8 cellular contexts compared by ENCODE assay signal in genomic region chr1:248858096-248858890, GRCh38. TPM values are rescaled to one million over a fixed set of nuclear protein-coding genes. Genes with fewer than 3 reads are reported as not detected.
DNase-seq lines count a peak whose midpoint lies in the region; ATAC-seq, FAIRE-seq and TF ChIP-seq lines count a peak whose summit lies in the region.

No MANE protein-coding gene starts in this region.

- peaks cover 0 to 7% (median 0%) of the 10 kb centered on the region in 3 donors for H3K36me3 Mint-ChIP-seq in CD8-positive, alpha-beta memory T cell
- H3K36me3 Mint-ChIP-seq in activated CD4-positive, alpha-beta memory T cell treated with anti-CD3 and anti-CD28 coated beads for 36 hours: peaks cover 22% of the 10 kb centered on the region
- H3K36me3 Mint-ChIP-seq in natural killer cell: no peaks in the 10 kb centered on the region

- DNase-seq in CD8-positive, alpha-beta memory T cell: no peak
- peak; percentile 37 for DNase-seq in NCI-H2171 treated with DMSO at 0.1 percent for 48 hours (lab: John Stamatoyannopoulos, UW)
- DNase-seq in activated CD4-positive, alpha-beta memory T cell treated with anti-CD3 and anti-CD28 coated beads for 36 hours: peak; percentile 59
- peak; percentile 54 for DNase-seq in fibroblast of mammary gland (ENCODE audit: low read depth)
- DNase-seq in natural killer cell: peak; percentile 36
- DNase-seq in urothelium cell line (ENCODE audit: low spot score): peak; percentile 58

- intact Hi-C loops in activated CD4-positive, alpha-beta memory T cell treated with anti-CD3 and anti-CD28 coated beads for 36 hours (cut with micrococcal nuclease): loop anchor here (1.0 kb wide), 2 partner anchors 20 to 48 kb away; partner anchors contain the start of genes PGBD2 and ZNF672
- intact Hi-C loops in natural killer cell (cut with micrococcal nuclease): loop anchor here (1.0 kb wide), 2 partner anchors 20 to 32 kb away; partner anchors contain the start of gene ZNF672

- no peaks in the 10 kb centered on the region for H3K27me3 ChIP-seq in CD8-positive, alpha-beta memory T cell (ENCODE audit: insufficient read depth, low read length, poor library complexity, severe bottlenecking)

- TF ChIP-seq CTCF in fibroblast of mammary gland (conservative IDR thresholded peaks at IDR 0.05; ENCODE audit: control insufficient read depth, insufficient read depth, low read depth, low read length) (peak; percentile 21), natural killer cell (IDR thresholded peaks at IDR 0.05) (peak; percentile 25)

- H3K27me3 Mint-ChIP-seq in CD8-positive, alpha-beta memory T cell: no peaks in the 10 kb centered on the region
- H3K27me3 Mint-ChIP-seq in activated CD4-positive, alpha-beta memory T cell treated with anti-CD3 and anti-CD28 coated beads for 36 hours: no peaks in the 10 kb centered on the region
- H3K27me3 Mint-ChIP-seq in natural killer cell (ENCODE audit: low read depth in 2 of 2): no peaks in the 10 kb centered on the region

- ATAC-seq in GM18867 (IDR thresholded peaks at IDR 0.05; ENCODE audit: unreplicated experiment): peak; percentile 40
- ATAC-seq in HG03064 (IDR thresholded peaks at IDR 0.05; ENCODE audit: low read depth, unreplicated experiment): peak; percentile 33
- ATAC-seq in natural killer cell: peak; percentile 41 to 64 (median 46)

- peak overlapping the region; percentile 82 to 94 (median 89) for H3K4me3 Mint-ChIP-seq in CD8-positive, alpha-beta memory T cell
- peak overlapping the region; percentile 91 for H3K4me3 Mint-ChIP-seq in activated CD4-positive, alpha-beta memory T cell treated with anti-CD3 and anti-CD28 coated beads for 36 hours
- peak overlapping the region; percentile 86 for H3K4me3 Mint-ChIP-seq in natural killer cell

- peak overlapping the region; percentile 71 for H3K4me3 ChIP-seq in CD8-positive, alpha-beta memory T cell (ENCODE audit: low read length)
- H3K4me3 ChIP-seq in fibroblast of mammary gland (ENCODE audit: control insufficient read depth, low read depth, low read length): peak overlapping the region; percentile 80

- POLR2A ChIA-PET in CD8-positive, alpha-beta memory T cell (lab: Charles Lee): interaction anchor here (1.7 to 3.0 kb wide), 3 partner anchors 15 to 32 kb away, joined by 13 to 57 read pairs (median 13); partner anchors contain the start of genes SH3BP5L and ZNF672
- POLR2A ChIA-PET in activated CD4-positive, alpha-beta memory T cell treated with anti-CD3 and anti-CD28 coated beads for 36 hours (lab: Charles Lee): interaction anchor here (0.7 to 2.9 kb wide), 6 partner anchors 13 to 48 kb away, joined by 3 to 47 read pairs (median 8); partner anchors contain the start of genes PGBD2, SH3BP5L and ZNF672

- H3K27ac ChIP-seq in CD8-positive, alpha-beta memory T cell (ENCODE audit: low read depth, low read length): peak overlapping the region; percentile 77

- peaks cover 63% of the 10 kb centered on the region for H3K4me1 ChIP-seq in CD8-positive, alpha-beta memory T cell (ENCODE audit: insufficient read depth, low read length)

- peaks cover 42 to 53% (median 50%) of the 10 kb centered on the region in 3 donors for H3K4me1 Mint-ChIP-seq in CD8-positive, alpha-beta memory T cell
- peaks cover 44% of the 10 kb centered on the region for H3K4me1 Mint-ChIP-seq in activated CD4-positive, alpha-beta memory T cell treated with anti-CD3 and anti-CD28 coated beads for 36 hours (ENCODE audit: low read depth)
- H3K4me1 Mint-ChIP-seq in natural killer cell: peaks cover 39 to 51% of the 10 kb centered on the region in 2 donors

- H3K9me3 Mint-ChIP-seq in CD8-positive, alpha-beta memory T cell: no peaks in the 10 kb centered on the region
- no peaks in the 10 kb centered on the region for H3K9me3 Mint-ChIP-seq in activated CD4-positive, alpha-beta memory T cell treated with anti-CD3 and anti-CD28 coated beads for 36 hours
- H3K9me3 Mint-ChIP-seq in natural killer cell: no peaks in the 10 kb centered on the region

- CTCF ChIA-PET in CD8-positive, alpha-beta memory T cell (lab: Charles Lee): interaction anchor here (0.8 to 2.5 kb wide), 8 partner anchors 13 to 34 kb away, joined by 3 to 41 read pairs (median 6); partner anchors contain the start of genes SH3BP5L and ZNF672
- CTCF ChIA-PET in activated CD4-positive, alpha-beta memory T cell treated with anti-CD3 and anti-CD28 coated beads for 36 hours (lab: Charles Lee): interaction anchor here (0.6 to 3.2 kb wide), 13 partner anchors 11 to 1997 kb away, joined by 3 to 29 read pairs (median 5); partner anchors contain the start of genes PGBD2, SH3BP5L and ZNF672

- no peak for FAIRE-seq in urothelium cell line (lab: Jason Lieb, UNC)

- H3K36me3 ChIP-seq in CD8-positive, alpha-beta memory T cell (ENCODE audit: insufficient read depth, low read length): no peaks in the 10 kb centered on the region

- H3K27ac Mint-ChIP-seq in CD8-positive, alpha-beta memory T cell: peak overlapping the region; percentile 89 to 97 (median 94)
- H3K27ac Mint-ChIP-seq in activated CD4-positive, alpha-beta memory T cell treated with anti-CD3 and anti-CD28 coated beads for 36 hours: peak overlapping the region; percentile 92
- peak overlapping the region; percentile 90 to 94 for H3K27ac Mint-ChIP-seq in natural killer cell

- no peaks in the 10 kb centered on the region for H3K9me3 ChIP-seq in CD8-positive, alpha-beta memory T cell (ENCODE audit: low read length)

RNA-seq across cellular contexts. Expression of gene ZNF692, which starts 0.6 kb away (rescaled TPM):
- total RNA-seq in CD8-positive, alpha-beta memory T cell: 10 to 100 TPM; 56.0 to 58.7 TPM
- 9.6 TPM for polyA plus RNA-seq in CD8-positive, alpha-beta memory T cell
- 10 to 100 TPM; 60.4 to 65.9 TPM for total RNA-seq in activated CD4-positive, alpha-beta memory T cell treated with anti-CD3 and anti-CD28 coated beads for 36 hours
- 10 to 100 TPM; 50.4 to 58.7 (median 52.3) TPM for total RNA-seq in natural killer cell

RNA-seq across cellular contexts. Expression of gene ZNF672, which starts 20.3 kb away (rescaled TPM):
- 10 to 100 TPM; 52.1 to 55.2 TPM for total RNA-seq in CD8-positive, alpha-beta memory T cell
- 29.6 TPM for polyA plus RNA-seq in CD8-positive, alpha-beta memory T cell
- 10 to 100 TPM; 50.3 to 51.4 TPM for total RNA-seq in activated CD4-positive, alpha-beta memory T cell treated with anti-CD3 and anti-CD28 coated beads for 36 hours
- total RNA-seq in natural killer cell: 10 to 100 TPM; 29.0 to 41.8 (median 38.7) TPM

RNA-seq across cellular contexts. Expression of gene SH3BP5L, which starts 32.6 kb away (rescaled TPM):
- 10 to 100 TPM; 20.1 to 21.8 TPM for total RNA-seq in CD8-positive, alpha-beta memory T cell
- 3.8 TPM for polyA plus RNA-seq in CD8-positive, alpha-beta memory T cell
- 10 to 100 TPM; 19.7 to 19.9 TPM for total RNA-seq in activated CD4-positive, alpha-beta memory T cell treated with anti-CD3 and anti-CD28 coated beads for 36 hours
- 10 to 100 TPM; 19.0 to 27.5 (median 22.9) TPM for total RNA-seq in natural killer cell

RNA-seq across cellular contexts. Expression of gene PGBD2, which starts 47.7 kb away (rescaled TPM):
- total RNA-seq in CD8-positive, alpha-beta memory T cell: 1 to 10 TPM; 7.0 to 8.1 TPM
- polyA plus RNA-seq in CD8-positive, alpha-beta memory T cell: 13.7 TPM
- 1 to 10 TPM; 4.2 to 4.3 TPM for total RNA-seq in activated CD4-positive, alpha-beta memory T cell treated with anti-CD3 and anti-CD28 coated beads for 36 hours
- 1 to 10 TPM; 3.1 to 9.2 (median 6.2) TPM for total RNA-seq in natural killer cell

Comparison
In these comparisons a context has a peak if more than half of its experiments do, and no peak if none do; other contexts are left out.
1. DNase-seq: peak in NCI-H2171 treated with DMSO at 0.1 percent for 48 hours (single experiment), activated CD4-positive, alpha-beta memory T cell treated with anti-CD3 and anti-CD28 coated beads for 36 hours (single experiment), fibroblast of mammary gland (single experiment), natural killer cell (single experiment) and urothelium cell line (single experiment); none in CD8-positive, alpha-beta memory T cell (0 of 5).
2. Peak in every context shown above with its lines, with median percentiles within 50 percentile points of each other: H3K27ac Mint-ChIP-seq, H3K4me3 Mint-ChIP-seq and ATAC-seq.